1 cellular context compared by ENCODE assay signal in the genomic region with DNA sequence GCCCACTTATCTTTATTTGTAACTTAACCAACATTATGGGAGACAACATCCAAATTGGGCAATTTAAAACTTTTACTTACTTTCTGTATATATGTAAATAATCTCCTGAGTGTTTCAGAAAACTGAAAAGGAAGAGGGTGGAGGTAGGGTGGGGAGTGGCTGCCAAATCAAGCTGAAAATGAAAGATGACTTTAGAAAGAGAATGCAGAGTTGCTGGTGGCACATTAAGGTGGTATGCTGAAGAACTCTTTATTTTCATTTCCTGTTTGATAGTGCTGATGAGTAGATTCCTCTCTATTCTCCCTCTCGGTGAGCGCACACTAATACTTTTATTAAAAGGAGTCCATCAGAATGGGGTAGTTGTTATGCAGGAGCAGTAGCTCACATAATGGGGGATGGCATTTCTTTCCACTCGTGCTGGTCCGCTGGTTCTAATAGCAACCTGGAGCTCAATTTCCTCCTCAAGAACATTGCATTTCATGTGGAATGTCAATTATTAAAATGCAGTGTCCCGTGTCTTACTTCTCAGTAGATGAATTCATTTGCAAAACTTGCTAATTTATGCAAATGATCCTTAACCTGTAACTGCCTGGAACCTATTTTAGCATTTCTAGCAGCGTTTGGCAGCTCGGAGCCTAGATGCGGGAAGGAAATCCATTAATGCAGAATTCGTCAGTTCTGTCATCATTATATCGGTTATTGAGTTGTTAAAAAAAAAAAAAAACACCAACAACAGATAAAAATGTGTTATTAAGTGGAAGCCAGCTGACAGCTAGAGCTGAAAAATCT.
TF ChIP-seq lines count a peak whose summit lies in the region.

No MANE protein-coding gene starts in this region.

TF ChIP-seq in WTC11, 78 proteins besides CTCF, POLR2A, EP300 and RAD21 (continued from another document):
- TF ChIP-seq JUN (CRISPR knock-in tag; IDR thresholded peaks at IDR 0.05) (no peak), NFYB (CRISPR knock-in tag; conservative IDR thresholded peaks at IDR 0.05; ENCODE audit: low read depth) (no peak), NFE2L1 (CRISPR knock-in tag; IDR thresholded peaks at IDR 0.05) (no peak)
- TF ChIP-seq, protein P1, sequence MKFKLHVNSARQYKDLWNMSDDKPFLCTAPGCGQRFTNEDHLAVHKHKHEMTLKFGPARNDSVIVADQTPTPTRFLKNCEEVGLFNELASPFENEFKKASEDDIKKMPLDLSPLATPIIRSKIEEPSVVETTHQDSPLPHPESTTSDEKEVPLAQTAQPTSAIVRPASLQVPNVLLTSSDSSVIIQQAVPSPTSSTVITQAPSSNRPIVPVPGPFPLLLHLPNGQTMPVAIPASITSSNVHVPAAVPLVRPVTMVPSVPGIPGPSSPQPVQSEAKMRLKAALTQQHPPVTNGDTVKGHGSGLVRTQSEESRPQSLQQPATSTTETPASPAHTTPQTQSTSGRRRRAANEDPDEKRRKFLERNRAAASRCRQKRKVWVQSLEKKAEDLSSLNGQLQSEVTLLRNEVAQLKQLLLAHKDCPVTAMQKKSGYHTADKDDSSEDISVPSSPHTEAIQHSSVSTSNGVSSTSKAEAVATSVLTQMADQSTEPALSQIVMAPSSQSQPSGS (CRISPR knock-in tag; IDR thresholded peaks at IDR 0.05; ENCODE audit: borderline replicate concordance, low read depth): no peak
